1 cellular context compared by ENCODE assay signal in genomic region chr5:123672067-123672466, GRCh38.
TF ChIP-seq lines count a peak whose summit lies in the region.

No MANE protein-coding gene starts in this region.

TF ChIP-seq in IMR-90, 13 proteins besides CTCF, POLR2A, EP300 and RAD21:
- TF ChIP-seq, protein P1, sequence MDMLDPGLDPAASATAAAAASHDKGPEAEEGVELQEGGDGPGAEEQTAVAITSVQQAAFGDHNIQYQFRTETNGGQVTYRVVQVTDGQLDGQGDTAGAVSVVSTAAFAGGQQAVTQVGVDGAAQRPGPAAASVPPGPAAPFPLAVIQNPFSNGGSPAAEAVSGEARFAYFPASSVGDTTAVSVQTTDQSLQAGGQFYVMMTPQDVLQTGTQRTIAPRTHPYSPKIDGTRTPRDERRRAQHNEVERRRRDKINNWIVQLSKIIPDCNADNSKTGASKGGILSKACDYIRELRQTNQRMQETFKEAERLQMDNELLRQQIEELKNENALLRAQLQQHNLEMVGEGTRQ (IDR thresholded peaks at IDR 0.05; ENCODE audit: low read depth, low read length) = no peak
